8 cellular contexts compared by ENCODE assay signal in the genomic region with DNA sequence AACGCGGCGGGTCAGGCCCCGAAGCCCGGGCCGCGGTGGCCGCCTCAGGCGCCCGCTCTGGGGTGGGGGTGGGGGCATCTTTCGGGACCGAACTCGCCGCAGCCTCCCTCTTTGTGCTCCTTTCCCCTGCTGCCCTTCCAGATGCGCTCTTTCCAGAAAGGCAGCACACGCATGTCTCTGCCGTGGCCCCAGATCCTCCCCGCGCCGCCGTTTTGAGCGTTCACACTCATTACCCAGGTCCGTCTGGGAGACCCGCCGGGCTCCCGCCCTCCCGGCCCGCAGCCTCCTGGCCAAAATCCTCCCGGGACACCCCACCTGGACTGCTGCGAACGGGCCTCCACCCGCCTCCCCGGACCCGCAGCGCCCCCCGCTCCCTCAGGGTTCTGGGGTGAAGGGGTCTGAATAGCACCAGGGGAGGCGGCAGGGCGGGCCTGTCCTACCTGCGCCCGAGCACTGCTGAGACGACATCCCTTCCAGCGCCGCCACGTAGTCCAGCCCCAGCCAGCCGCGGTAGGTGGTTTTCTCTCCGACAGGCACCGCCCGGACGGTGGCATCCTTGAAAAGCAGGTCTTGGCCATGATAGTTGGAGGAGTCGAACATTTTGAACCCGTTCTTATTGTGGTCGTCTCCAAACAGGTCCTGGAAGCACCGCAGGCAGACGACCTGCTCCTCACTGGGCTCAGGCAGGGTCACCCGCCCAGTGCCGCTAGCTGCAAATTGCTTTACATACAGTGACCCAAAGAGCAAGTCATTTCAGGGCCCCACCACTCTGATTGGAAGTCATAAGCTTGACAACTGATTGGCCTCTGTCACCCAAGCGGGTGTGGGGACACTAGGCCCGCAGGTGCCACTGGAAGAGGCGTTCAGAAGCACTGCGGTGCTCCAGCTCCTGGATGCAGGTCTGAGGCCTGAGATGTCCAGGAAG. TPM values are rescaled to one million over a fixed set of nuclear protein-coding genes. Genes with fewer than 3 reads are reported as not detected.
DNase-seq lines count a peak whose midpoint lies in the region; ATAC-seq, FAIRE-seq and TF ChIP-seq lines count a peak whose summit lies in the region.

No MANE protein-coding gene starts in this region.

- WGBS in A549 (ENCODE audit: missing lambda C conversion rate): 75% methylated on average over 23 of the region's 61 CpGs
- 18% methylated on average over 45 of the region's 61 CpGs for WGBS in prostate gland

- H3K79me2 ChIP-seq in Karpas-422 (ENCODE audit: low read length): no peaks in the 10 kb centered on the region

- no peaks in the 10 kb centered on the region for H4K20me1 ChIP-seq in Karpas-422 (ENCODE audit: insufficient read depth, low read depth, low read length)

- no peak for DNase-seq in A549 (ENCODE audit: low read depth in 1 of 2, low spot score in 1 of 2)
- peak; percentile 73 for DNase-seq in Karpas-422
- peak; percentile 28 for DNase-seq in activated CD4-positive, alpha-beta memory T cell treated with anti-CD3 and anti-CD28 coated beads, Interleukin-2, amount 10 ng/mL, durations not matched to agents 7 days and 5 days
- DNase-seq in fibroblast of the aortic adventitia (ENCODE audit: low read depth): peak; percentile 13
- peak; percentile 43 for DNase-seq in prostate gland (ENCODE audit: low spot score)
- DNase-seq in midbrain (lab: John Stamatoyannopoulos, UW): no peak

- no peaks in the 10 kb centered on the region for H3K27me3 ChIP-seq in Karpas-422 (ENCODE audit: low read length)
- no peaks in the 10 kb centered on the region for H3K27me3 ChIP-seq in prostate gland (replicated peaks; ENCODE audit: insufficient read depth)

- no peak for TF ChIP-seq CTCF in A549 (IDR thresholded peaks at IDR 0.05)
- TF ChIP-seq CTCF in fibroblast of the aortic adventitia (IDR thresholded peaks at IDR 0.05; ENCODE audit: insufficient read depth, low read length): no peak
- no peak for TF ChIP-seq CTCF in prostate gland (IDR thresholded peaks at IDR 0.05)

- CTCF ChIA-PET in A549 (lab: Yijun Ruan, JAX): interaction anchor here (0.6 to 2.8 kb wide), 17 partner anchors 9 to 183 kb away, joined by 3 to 15 read pairs (median 4); partner anchors contain the start of gene MELTF
- CTCF ChIA-PET in activated CD4-positive, alpha-beta memory T cell treated with anti-CD3 and anti-CD28 coated beads, Interleukin-2, amount 10 ng/mL, durations not matched to agents 7 days and 5 days (lab: Charles Lee): interaction anchor here (1.0 to 4.3 kb wide), 5 partner anchors 13 to 184 kb away, joined by 3 to 18 read pairs (median 6); partner anchors contain the start of genes MELTF and NCBP2

- H3K9me2 ChIP-seq in Karpas-422 (replicated peaks; ENCODE audit: insufficient read depth, low read length): no peaks in the 10 kb centered on the region

- H3K27me3 Mint-ChIP-seq in activated CD4-positive, alpha-beta memory T cell treated with anti-CD3 and anti-CD28 coated beads, Interleukin-2, amount 10 ng/mL, durations not matched to agents 7 days and 5 days: no peaks in the 10 kb centered on the region

- TF ChIP-seq EP300 in A549 (IDR thresholded peaks at IDR 0.05): no peak

- H3K4me1 Mint-ChIP-seq in activated CD4-positive, alpha-beta memory T cell treated with anti-CD3 and anti-CD28 coated beads, Interleukin-2, amount 10 ng/mL, durations not matched to agents 7 days and 5 days: peaks cover 9% of the 10 kb centered on the region

- H3K27ac ChIP-seq in A549 (peak overlapping the region; percentile 92 to 99), Karpas-422 (ENCODE audit: low read length) (no peak overlapping the region), prostate gland (peak overlapping the region; percentile 85 to 93)

- no peak for TF ChIP-seq POLR2A in A549 (IDR thresholded peaks at IDR 0.05; ENCODE audit: low read length)
- no peak for TF ChIP-seq POLR2A in prostate gland (IDR thresholded peaks at IDR 0.05)

- H3K4me3 Mint-ChIP-seq in activated CD4-positive, alpha-beta memory T cell treated with anti-CD3 and anti-CD28 coated beads, Interleukin-2, amount 10 ng/mL, durations not matched to agents 7 days and 5 days: peak overlapping the region; percentile 75

- intact Hi-C loops in prostate gland (cut with DNase I): no loop called here

- POLR2A ChIA-PET in A549 (lab: Yijun Ruan, JAX): interaction anchor here (0.6 kb wide), 1 partner anchor 26 kb away, joined by 3 read pairs; the partner anchor contains the start of gene MELTF
- POLR2A ChIA-PET in activated CD4-positive, alpha-beta memory T cell treated with anti-CD3 and anti-CD28 coated beads, Interleukin-2, amount 10 ng/mL, durations not matched to agents 7 days and 5 days (lab: Charles Lee): interaction anchor here (0.6 to 1.9 kb wide), 8 partner anchors 10 to 372 kb away, joined by 3 to 21 read pairs (median 4); partner anchors contain the start of genes MELTF and NCBP2

- H3K4me1 ChIP-seq in A549 (peaks cover 7% of the 10 kb centered on the region), Karpas-422 (ENCODE audit: low read length) (peaks cover 22% of the 10 kb centered on the region), prostate gland (replicated peaks) (peaks cover 4% of the 10 kb centered on the region)

- no peak for TF ChIP-seq RAD21 in A549 (conservative IDR thresholded peaks at IDR 0.05 in 1 of 2, IDR thresholded peaks at IDR 0.05 in 1 of 2)

- H3K36me3 ChIP-seq in Karpas-422 (ENCODE audit: insufficient read depth, low read length) (no peaks in the 10 kb centered on the region), prostate gland (no peaks in the 10 kb centered on the region)

- peak overlapping the region; percentile 54 for H3K4me3 ChIP-seq in A549
- peak overlapping the region; percentile 66 for H3K4me3 ChIP-seq in Karpas-422 (ENCODE audit: low read length)
- H3K4me3 ChIP-seq in fibroblast of the aortic adventitia (ENCODE audit: low read depth, low read length): peak overlapping the region; percentile 67
- peak overlapping the region; percentile 57 to 58 for H3K4me3 ChIP-seq in prostate gland

- FAIRE-seq in A549 (lab: Jason Lieb, UNC): no peak

- H3K9me3 ChIP-seq in A549 (no peaks in the 10 kb centered on the region), Karpas-422 (ENCODE audit: low read length) (no peaks in the 10 kb centered on the region), prostate gland (no peaks in the 10 kb centered on the region)

- no peaks in the 10 kb centered on the region for H3K9me3 Mint-ChIP-seq in activated CD4-positive, alpha-beta memory T cell treated with anti-CD3 and anti-CD28 coated beads, Interleukin-2, amount 10 ng/mL, durations not matched to agents 7 days and 5 days

- peak overlapping the region; percentile 80 for H3K9ac ChIP-seq in Karpas-422 (ENCODE audit: low read length)

- peak overlapping the region; percentile 63; the same call in 1 of the 2 replicates for H2AFZ ChIP-seq in Karpas-422 (ENCODE audit: low read length)

- peak overlapping the region; percentile 92 for H3K4me2 ChIP-seq in A549
- H3K4me2 ChIP-seq in Karpas-422 (ENCODE audit: low read depth, low read length, poor library complexity, severe bottlenecking): peak overlapping the region; percentile 87

- ATAC-seq in A549 (peak in 1 of 2 experiments; percentile 3; a peak in 2 of 6 replicates), GM19043 (IDR thresholded peaks at IDR 0.05; ENCODE audit: low read depth, unreplicated experiment) (peak; percentile 3), GM21367 (IDR thresholded peaks at IDR 0.05; ENCODE audit: unreplicated experiment) (no peak)

- H3K36me3 Mint-ChIP-seq in activated CD4-positive, alpha-beta memory T cell treated with anti-CD3 and anti-CD28 coated beads, Interleukin-2, amount 10 ng/mL, durations not matched to agents 7 days and 5 days (ENCODE audit: low read depth): no peaks in the 10 kb centered on the region

- H3K27ac Mint-ChIP-seq in activated CD4-positive, alpha-beta memory T cell treated with anti-CD3 and anti-CD28 coated beads, Interleukin-2, amount 10 ng/mL, durations not matched to agents 7 days and 5 days: peak overlapping the region; percentile 65

TF ChIP-seq in A549, 52 proteins besides CTCF, POLR2A, EP300 and RAD21 (continues in another document):
- TF ChIP-seq HDAC2 (IDR thresholded peaks at IDR 0.05) (no peak), PHF8 (IDR thresholded peaks at IDR 0.05; ENCODE audit: borderline replicate concordance, low read depth) (no peak), HEYL (CRISPR knock-in tag; IDR thresholded peaks at IDR 0.05) (no peak), ZNF302 (CRISPR knock-in tag; IDR thresholded peaks at IDR 0.05) (no peak), NFE2L2 (conservative IDR thresholded peaks at IDR 0.05; ENCODE audit: low read length) (no peak), SMC3 (IDR thresholded peaks at IDR 0.05) (no peak), FOXS1 (CRISPR knock-in tag; IDR thresholded peaks at IDR 0.05) (no peak), HOXB5 (CRISPR knock-in tag; IDR thresholded peaks at IDR 0.05) (no peak)

RNA-seq across cellular contexts. Expression of gene MELTF, which starts 25.9 kb away (rescaled TPM):
- polyA plus RNA-seq in A549 (2011; rRNA removed) (10.5 and 10.9 TPM in 2 replicates), A549 (2017; fragmentation: RNase III; extraction: RNeasy Plus Mini Kit Qiagen cat#74134 plus additional on column Dnase treatment) (23.4 to 27.9 TPM (median 25.8 TPM) in 3 replicates)
- 19.1 and 26.1 TPM in 2 replicates for polyA plus RNA-seq in A549 (2012; cell fraction: cytosol; rRNA removed)
- polyA plus RNA-seq in A549 (2012; cell fraction: nucleus; rRNA removed): 66.9 and 82.6 TPM in 2 replicates
- polyA minus RNA-seq in A549 (2011; rRNA and poly(A)+ RNA removed): 12.4 and 17.1 TPM in 2 replicates
- total RNA-seq in Karpas-422 (2014; rRNA removed; shearing (Covaris generic); ENCODE audit: low replicate concordance): 0.07 and 0.43 TPM in 2 replicates
- 1 to 10 TPM; 5.1 to 6.1 TPM for total RNA-seq in activated CD4-positive, alpha-beta memory T cell treated with anti-CD3 and anti-CD28 coated beads, Interleukin-2, amount 10 ng/mL, durations not matched to agents 7 days and 5 days
- total RNA-seq in fibroblast of the aortic adventitia (ENCODE audit: low replicate concordance) (5.6 and 20.8 TPM in 2 replicates), prostate gland (1 to 10 TPM; 6.9 to 9.0 TPM)

RNA-seq across cellular contexts. Expression of gene PIGZ, which starts 35.1 kb away (rescaled TPM):
- polyA plus RNA-seq in A549 (2011; rRNA removed) (1.4 and 1.9 TPM in 2 replicates), A549 (2017; fragmentation: RNase III; extraction: RNeasy Plus Mini Kit Qiagen cat#74134 plus additional on column Dnase treatment) (1.3 to 1.9 TPM (median 1.8 TPM) in 3 replicates)
- 0.85 and 1.3 TPM in 2 replicates for polyA plus RNA-seq in A549 (2012; cell fraction: cytosol; rRNA removed)
- polyA plus RNA-seq in A549 (2012; cell fraction: nucleus; rRNA removed): 2.5 and 3.6 TPM in 2 replicates
- 0.79 and 1.9 TPM in 2 replicates for polyA minus RNA-seq in A549 (2011; rRNA and poly(A)+ RNA removed)
- total RNA-seq in Karpas-422 (2014; rRNA removed; shearing (Covaris generic); ENCODE audit: low replicate concordance): 0.37 and 1.1 TPM in 2 replicates
- 1 to 10 TPM; 1.7 to 1.8 TPM for total RNA-seq in activated CD4-positive, alpha-beta memory T cell treated with anti-CD3 and anti-CD28 coated beads, Interleukin-2, amount 10 ng/mL, durations not matched to agents 7 days and 5 days
- total RNA-seq in fibroblast of the aortic adventitia (ENCODE audit: low replicate concordance) (1.9 and 19.2 TPM in 2 replicates), prostate gland (10 to 100 TPM in 1 of 2 donors, 1 to 10 TPM in 1; 4.7 to 11.3 TPM)

Comparison
In these comparisons a context has a peak if more than half of its experiments do, and no peak if none do; other contexts are left out.
1. DNase-seq: peak in Karpas-422 (single experiment), activated CD4-positive, alpha-beta memory T cell treated with anti-CD3 and anti-CD28 coated beads, Interleukin-2, amount 10 ng/mL, durations not matched to agents 7 days and 5 days (single experiment), fibroblast of the aortic adventitia (single experiment) and prostate gland (single experiment); none in A549 (0 of 2) and midbrain (single experiment).
2. Peak in every context shown above with its lines, with median percentiles within 50 percentile points of each other: H3K4me3 ChIP-seq.